Comparison of ENCODE assay signal across 17 cellular contexts in genomic region chr4:18209448-18209847, GRCh38.
DNase-seq lines count a peak whose midpoint lies in the region; ATAC-seq lines count a peak whose summit lies in the region.
"Had no signal": no experiment of that assay in that cellular context is flagged by ENCODE, and none has a peak within 500 bp of the region (broad histone marks: within the 10 kb centered on the region; RNA-seq: fewer than 3 reads in every experiment).

No MANE protein-coding gene starts in this region.

- ATAC-seq in GM18873 (IDR thresholded peaks at IDR 0.05; ENCODE audit: low FRiP score, unreplicated experiment) (peak; percentile 67), GM21786 (IDR thresholded peaks at IDR 0.05; ENCODE audit: unreplicated experiment) (peak; percentile 67), HG03175 (IDR thresholded peaks at IDR 0.05; ENCODE audit: unreplicated experiment) (peak; percentile 62), sciatic nerve (no peak)
- ATAC-seq in stimulated activated naive B cell treated with anti-CD40 and anti-IgM and Interleukin-4, amounts not matched to agents 10 μg/mL and 1 μg/mL and 100 μg/mL, for 72 hours (replicated peaks), result peak; percentile 73 to 94
- no peak for ATAC-seq in activated T-cell treated with anti-CD3 and anti-CD28 coated beads, Interleukin-2, amount 50 U/mL, for 4 hours
- ATAC-seq: foreskin keratinocyte, left ventricle myocardium superior had no signal

- peaks cover 10% of the 10 kb centered on the region in 2 donors for H3K4me1 Mint-ChIP-seq in stimulated activated naive B cell treated with anti-CD40 and anti-IgM and Interleukin-4, amounts not matched to agents 10 μg/mL and 1 μg/mL and 100 μg/mL, for 72 hours
- H3K4me1 Mint-ChIP-seq in activated T-cell treated with anti-CD3 and anti-CD28 coated beads, Interleukin-2, amount 50 U/mL, for 4 hours (ENCODE audit: low read depth), result no peaks in the 10 kb centered on the region
- H3K4me1 Mint-ChIP-seq: activated CD4-positive, alpha-beta T cell treated with anti-CD3 and anti-CD28 coated beads, Interleukin-2, amount 10 ng/mL, durations not matched to agents 24 days and 14 days; B cell had no signal

- H3K27ac Mint-ChIP-seq in stimulated activated naive B cell treated with anti-CD40 and anti-IgM and Interleukin-4, amounts not matched to agents 10 μg/mL and 1 μg/mL and 100 μg/mL, for 72 hours, result no peak overlapping the region
- H3K27ac Mint-ChIP-seq: activated CD4-positive, alpha-beta T cell treated with anti-CD3 and anti-CD28 coated beads, Interleukin-2, amount 10 ng/mL, durations not matched to agents 24 days and 14 days; B cell had no signal

- H3K4me3 Mint-ChIP-seq in stimulated activated naive B cell treated with anti-CD40 and anti-IgM and Interleukin-4, amounts not matched to agents 10 μg/mL and 1 μg/mL and 100 μg/mL, for 72 hours, result no peak overlapping the region
- H3K4me3 Mint-ChIP-seq in activated T-cell treated with anti-CD3 and anti-CD28 coated beads, Interleukin-2, amount 50 U/mL, for 4 hours, result no peak overlapping the region
- H3K4me3 Mint-ChIP-seq: activated CD4-positive, alpha-beta T cell treated with anti-CD3 and anti-CD28 coated beads, Interleukin-2, amount 10 ng/mL, durations not matched to agents 24 days and 14 days; B cell had no signal

- DNase-seq in stimulated activated naive B cell treated with anti-CD40 and anti-IgM and Interleukin-4, amounts not matched to agents 10 μg/mL and 1 μg/mL and 100 μg/mL, for 72 hours, result no peak
- DNase-seq in anterior cingulate cortex (lab: John Stamatoyannopoulos, UW), result no peak
- no peak for DNase-seq in activated T-cell treated with anti-CD3 and anti-CD28 coated beads, Interleukin-2, amount 50 U/mL, for 4 hours
- DNase-seq in sciatic nerve (ENCODE audit: low spot score), result no peak
- DNase-seq: activated CD4-positive, alpha-beta T cell treated with anti-CD3 and anti-CD28 coated beads, Interleukin-2, amount 10 ng/mL, durations not matched to agents 24 days and 14 days; activated T-cell treated with anti-CD3 and anti-CD28 coated beads, Interleukin-2, amount 50 U/mL, for 48 hours; foreskin keratinocyte; left ventricle myocardium superior; NCI-H1694; SJCRH30; small intestine; stimulated activated naive CD4-positive, alpha-beta T cell treated with Interleukin-2 at 50 U/mL for 16 hours; T-helper 9 cell had no signal

- H3K27me3 Mint-ChIP-seq in stimulated activated naive B cell treated with anti-CD40 and anti-IgM and Interleukin-4, amounts not matched to agents 10 μg/mL and 1 μg/mL and 100 μg/mL, for 72 hours, result peaks cover 6 to 9% of the 10 kb centered on the region in 2 donors
- peaks cover 10% of the 10 kb centered on the region for H3K27me3 Mint-ChIP-seq in activated T-cell treated with anti-CD3 and anti-CD28 coated beads, Interleukin-2, amount 50 U/mL, for 4 hours (ENCODE audit: low read depth)
- H3K27me3 Mint-ChIP-seq: activated CD4-positive, alpha-beta T cell treated with anti-CD3 and anti-CD28 coated beads, Interleukin-2, amount 10 ng/mL, durations not matched to agents 24 days and 14 days had no signal

- peaks cover 4 to 5% of the 10 kb centered on the region in 2 donors for H3K9me3 Mint-ChIP-seq in stimulated activated naive B cell treated with anti-CD40 and anti-IgM and Interleukin-4, amounts not matched to agents 10 μg/mL and 1 μg/mL and 100 μg/mL, for 72 hours
- H3K9me3 Mint-ChIP-seq in activated T-cell treated with anti-CD3 and anti-CD28 coated beads, Interleukin-2, amount 50 U/mL, for 4 hours, result peaks cover 4% of the 10 kb centered on the region

- H3K36me3 Mint-ChIP-seq in stimulated activated naive B cell treated with anti-CD40 and anti-IgM and Interleukin-4, amounts not matched to agents 10 μg/mL and 1 μg/mL and 100 μg/mL, for 72 hours, result no peaks in the 10 kb centered on the region
- no peaks in the 10 kb centered on the region for H3K36me3 Mint-ChIP-seq in activated T-cell treated with anti-CD3 and anti-CD28 coated beads, Interleukin-2, amount 50 U/mL, for 4 hours (ENCODE audit: insufficient read depth)

- intact Hi-C loops in sciatic nerve (cut with DNase I), result no loop called here

Comparison
In these comparisons a context has a peak if more than half of its experiments do, and no peak if none do; other contexts are left out.
1. ATAC-seq: peak in GM18873 (single experiment), GM21786 (single experiment), HG03175 (single experiment) and stimulated activated naive B cell treated with anti-CD40 and anti-IgM and Interleukin-4, amounts not matched to agents 10 μg/mL and 1 μg/mL and 100 μg/mL, for 72 hours (2 of 2); none in activated T-cell treated with anti-CD3 and anti-CD28 coated beads, Interleukin-2, amount 50 U/mL, for 4 hours (0 of 2) and sciatic nerve (single experiment).